ENCODE assay signal across 24 cellular contexts in genomic region chr3:116337229-116337628, GRCh38.
A peak's percentile ranks its signal among the peaks of the same experiment; 100 is the strongest.
DNase-seq lines count a peak whose midpoint lies in the region; ATAC-seq, FAIRE-seq and TF ChIP-seq lines count a peak whose summit lies in the region.
"Had no signal": no experiment of that assay in that cellular context is flagged by ENCODE, and none has a peak within 500 bp of the region (broad histone marks: within the 10 kb centered on the region; RNA-seq: fewer than 3 reads in every experiment).

No MANE protein-coding gene starts in this region.

- no peak overlapping the region for H3K27ac ChIP-seq in IMR-90 (ENCODE audit: insufficient read depth, low read length)
- no peak overlapping the region for H3K27ac ChIP-seq in astrocyte (ENCODE audit: low read depth, low read length)
- H3K27ac ChIP-seq: heart right ventricle, spleen, thyroid gland had no signal

- H2BK15ac ChIP-seq in IMR-90 (ENCODE audit: low read depth, low read length) = no peak overlapping the region

- H3K36me3 ChIP-seq in IMR-90 (ENCODE audit: control insufficient read depth, insufficient read depth, low read length) (no peaks in the 10 kb centered on the region), astrocyte (ENCODE audit: insufficient read depth, low read length) (no peaks in the 10 kb centered on the region)
- H3K36me3 ChIP-seq: heart right ventricle, spleen, thyroid gland had no signal

- no peaks in the 10 kb centered on the region for H4K20me1 ChIP-seq in IMR-90 (ENCODE audit: insufficient read depth, low read length)
- no peaks in the 10 kb centered on the region for H4K20me1 ChIP-seq in astrocyte (ENCODE audit: insufficient read depth, low read length)

- dilution Hi-C loops in IMR-90 (cut with HindIII; ENCODE audit: low sequenced_read_pairs, unreplicated experiment) = no loop called here

- H2AK5ac ChIP-seq in IMR-90 (ENCODE audit: low read depth, low read length) = no peak overlapping the region

- peaks cover 13% of the 10 kb centered on the region for H3K4me1 Mint-ChIP-seq in astrocyte (ENCODE audit: low read depth, unreplicated experiment)
- peaks cover 5% of the 10 kb centered on the region for H3K4me1 Mint-ChIP-seq in neural crest cell
- peaks cover 8% of the 10 kb centered on the region for H3K4me1 Mint-ChIP-seq in Calu3 (ENCODE audit: low read depth, unreplicated experiment)
- H3K4me1 Mint-ChIP-seq: activated naive CD8-positive, alpha-beta T cell treated with anti-CD3 and anti-CD28 coated beads, Interleukin-2, amount 10 ng/mL, durations not matched to agents 7 days and 5 days; B cell; memory B cell had no signal

- H3K4me3 Mint-ChIP-seq in astrocyte (ENCODE audit: unreplicated experiment) (no peak overlapping the region), neural crest cell (no peak overlapping the region), Calu3 (ENCODE audit: low read depth, unreplicated experiment) (no peak overlapping the region)
- H3K4me3 Mint-ChIP-seq: activated naive CD8-positive, alpha-beta T cell treated with anti-CD3 and anti-CD28 coated beads, Interleukin-2, amount 10 ng/mL, durations not matched to agents 7 days and 5 days; B cell; effector memory CD8-positive, alpha-beta T cell; memory B cell; stimulated activated naive CD8-positive, alpha-beta T cell treated with anti-CD3 and anti-CD28 coated beads, Interleukin-15, Interleukin-2, amounts not matched to agents 100 ng/mL and 50 ng/mL, for 24 hours; WTC11 had no signal

- H3K4ac ChIP-seq in IMR-90 (ENCODE audit: low read depth, low read length) = no peak overlapping the region

- no peak overlapping the region for H3K18ac ChIP-seq in IMR-90 (ENCODE audit: low read depth, low read length)

- H3K27ac Mint-ChIP-seq in astrocyte (ENCODE audit: unreplicated experiment) = no peak overlapping the region
- H3K27ac Mint-ChIP-seq in neural crest cell (ENCODE audit: unreplicated experiment) = no peak overlapping the region
- no peak overlapping the region for H3K27ac Mint-ChIP-seq in Calu3 (ENCODE audit: unreplicated experiment)
- H3K27ac Mint-ChIP-seq: activated naive CD8-positive, alpha-beta T cell treated with anti-CD3 and anti-CD28 coated beads, Interleukin-2, amount 10 ng/mL, durations not matched to agents 7 days and 5 days; B cell; effector memory CD8-positive, alpha-beta T cell; memory B cell; stimulated activated naive CD8-positive, alpha-beta T cell treated with anti-CD3 and anti-CD28 coated beads, Interleukin-15, Interleukin-2, amounts not matched to agents 100 ng/mL and 50 ng/mL, for 24 hours; WTC11 had no signal

- CTCF ChIA-PET in IMR-90 (lab: Yijun Ruan, JAX) = no interaction called here
- CTCF ChIA-PET in Calu3 (lab: Charles Lee) = no interaction called here

- H3K27me3 Mint-ChIP-seq in astrocyte (ENCODE audit: low read depth, unreplicated experiment) (no peaks in the 10 kb centered on the region), neural crest cell (ENCODE audit: low read depth) (no peaks in the 10 kb centered on the region), Calu3 (ENCODE audit: unreplicated experiment) (no peaks in the 10 kb centered on the region)
- H3K27me3 Mint-ChIP-seq: activated naive CD8-positive, alpha-beta T cell treated with anti-CD3 and anti-CD28 coated beads, Interleukin-2, amount 10 ng/mL, durations not matched to agents 7 days and 5 days; B cell; effector memory CD8-positive, alpha-beta T cell; memory B cell; stimulated activated naive CD8-positive, alpha-beta T cell treated with anti-CD3 and anti-CD28 coated beads, Interleukin-15, Interleukin-2, amounts not matched to agents 100 ng/mL and 50 ng/mL, for 24 hours had no signal

- H3K4me2 ChIP-seq in IMR-90 (ENCODE audit: low read depth, low read length) (no peak overlapping the region), astrocyte (ENCODE audit: low read length) (no peak overlapping the region)

- H2BK20ac ChIP-seq in IMR-90 (ENCODE audit: low read depth, low read length) = no peak overlapping the region

- H3K9me3 ChIP-seq in IMR-90 (ENCODE audit: control insufficient read depth, insufficient read depth, low read length) (peaks cover 3% of the 10 kb centered on the region), astrocyte (ENCODE audit: insufficient read depth, low read depth, low read length) (no peaks in the 10 kb centered on the region)
- H3K9me3 ChIP-seq: Caco-2, thyroid gland had no signal

- intact Hi-C loops in IMR-90 (cut with micrococcal nuclease) (no loop called here), Calu3 (cut with micrococcal nuclease; ENCODE audit: unreplicated experiment) (loop anchor here (5.0 kb wide), 1 partner anchor 195 kb away; no protein-coding TSS in a partner anchor)

- no peak overlapping the region for H2BK120ac ChIP-seq in IMR-90 (ENCODE audit: low read depth, low read length)

- H4K5ac ChIP-seq in IMR-90 (ENCODE audit: low read depth, low read length) = no peak overlapping the region

- H3K79me1 ChIP-seq in IMR-90 (ENCODE audit: low read depth in 1 of 2, low read length in 2 of 2) = no peaks in the 10 kb centered on the region

- H3K4me1 ChIP-seq in IMR-90 (ENCODE audit: control insufficient read depth, insufficient read depth, low read length) (no peaks in the 10 kb centered on the region), astrocyte (ENCODE audit: insufficient read depth, low read length) (no peaks in the 10 kb centered on the region)
- H3K4me1 ChIP-seq: Caco-2, spleen, thyroid gland had no signal

- BruUV-seq in IMR-90 (replicated peaks; lab: Mats Ljungman, UMichigan) (no TSS peak), Calu3 (replicated peaks; lab: Mats Ljungman, UMichigan) (no TSS peak)

- H3K9me3 Mint-ChIP-seq in astrocyte (ENCODE audit: unreplicated experiment) (no peaks in the 10 kb centered on the region), neural crest cell (peaks cover 3% of the 10 kb centered on the region), Calu3 (ENCODE audit: low read depth, unreplicated experiment) (no peaks in the 10 kb centered on the region)
- H3K9me3 Mint-ChIP-seq: memory B cell had no signal

- no peak for DNase-seq in D721Med (ENCODE audit: insufficient read length, low spot score)
- no peak for DNase-seq in IMR-90
- no peak for DNase-seq in astrocyte (ENCODE audit: low read depth)
- no peak for DNase-seq in neural crest cell (ENCODE audit: low read depth, low spot score)
- no peak for DNase-seq in inferior parietal cortex (ENCODE audit: extremely low spot score)
- DNase-seq in Calu3 = no peak
- no peak for DNase-seq in stimulated activated CD4-positive, alpha-beta T cell treated with anti-CD3 and anti-CD28 coated beads, Interleukin-1b, Interleukin-23, amount 100 ng/mL, for 48 hours
- DNase-seq: activated CD4-positive, alpha-beta T cell treated with anti-CD3 and anti-CD28 coated beads, Interleukin-2, amount 50 U/mL, for 4 hours; activated naive CD8-positive, alpha-beta T cell treated with anti-CD3 and anti-CD28 coated beads, Interleukin-2, amount 10 ng/mL, durations not matched to agents 7 days and 5 days; Caco-2; effector memory CD8-positive, alpha-beta T cell; H7; heart right ventricle; KBM-7; left colon; NCI-H187; spleen; stimulated activated CD4-positive, alpha-beta T cell treated with anti-CD3 and anti-CD28 coated beads, Interleukin-4, amount 100 ng/mL, for 24 hours; thyroid gland had no signal

- ATAC-seq in IMR-90 (ENCODE audit: low read depth) (no peak), HG02840 (IDR thresholded peaks at IDR 0.05; ENCODE audit: low FRiP score, unreplicated experiment) (no peak)
- ATAC-seq: effector memory CD8-positive, alpha-beta T cell; heart right ventricle; left colon; WTC11 had no signal

- H2AK9ac ChIP-seq in IMR-90 (replicated peaks; ENCODE audit: low read depth, low read length, poor library complexity) = no peak overlapping the region

- H3K27me3 ChIP-seq in IMR-90 (ENCODE audit: control insufficient read depth, insufficient read depth, low read length) (no peaks in the 10 kb centered on the region), astrocyte (ENCODE audit: insufficient read depth, low read length) (no peaks in the 10 kb centered on the region)
- H3K27me3 ChIP-seq: heart right ventricle, spleen, thyroid gland had no signal

- H2BK5ac ChIP-seq in IMR-90 (ENCODE audit: low read depth, low read length, poor library complexity, severe bottlenecking) = no peak overlapping the region

- peak; percentile 9 for TF ChIP-seq CTCF in D721Med (IDR thresholded peaks at IDR 0.05; ENCODE audit: insufficient read depth, missing control alignments)
- 0 out of 2 replicates have a peak, but pooled peaks have one; percentile 9 for TF ChIP-seq CTCF in IMR-90 (conservative IDR thresholded peaks at IDR 0.05; ENCODE audit: low read depth, low read length)
- peak; percentile 11 for TF ChIP-seq CTCF in astrocyte (IDR thresholded peaks at IDR 0.05; ENCODE audit: insufficient read depth, low read depth, low read length)
- peak; percentile 17 for TF ChIP-seq CTCF in neural crest cell (conservative IDR thresholded peaks at IDR 0.05)
- TF ChIP-seq CTCF in Calu3 (IDR thresholded peaks at IDR 0.05; ENCODE audit: unreplicated experiment) = no peak

- in situ Hi-C loops in IMR-90 (cut with MboI; ENCODE audit: low sequenced_read_pairs) = no loop called here

- no peak overlapping the region for H3K23ac ChIP-seq in IMR-90 (ENCODE audit: low read depth, low read length)

- no peak overlapping the region for H2AFZ ChIP-seq in IMR-90 (replicated peaks; ENCODE audit: low read length, poor library complexity)
- no peak overlapping the region for H2AFZ ChIP-seq in astrocyte (ENCODE audit: low read depth, low read length)

- TF ChIP-seq RAD21 in IMR-90 (IDR thresholded peaks at IDR 0.05; ENCODE audit: low read length) = no peak

- H3K79me2 ChIP-seq in astrocyte (ENCODE audit: insufficient read depth, low read length) = no peaks in the 10 kb centered on the region

- FAIRE-seq in D721Med (lab: Jason Lieb, UNC) (no peak), astrocyte (lab: Jason Lieb, UNC) (no peak)

- no peak overlapping the region for H3K56ac ChIP-seq in IMR-90 (ENCODE audit: extremely low read depth, insufficient read depth, low read length)

- H3K36me3 Mint-ChIP-seq in astrocyte (ENCODE audit: low read depth, unreplicated experiment) (no peaks in the 10 kb centered on the region), neural crest cell (ENCODE audit: low read depth) (peaks cover 4% of the 10 kb centered on the region), Calu3 (ENCODE audit: insufficient read depth, unreplicated experiment) (no peaks in the 10 kb centered on the region)
- H3K36me3 Mint-ChIP-seq: activated naive CD8-positive, alpha-beta T cell treated with anti-CD3 and anti-CD28 coated beads, Interleukin-2, amount 10 ng/mL, durations not matched to agents 7 days and 5 days; memory B cell had no signal

- no peak overlapping the region for H3K14ac ChIP-seq in IMR-90 (replicated peaks; ENCODE audit: low read depth, low read length)

- no peak overlapping the region for H4K91ac ChIP-seq in IMR-90 (ENCODE audit: insufficient read depth, low read depth, low read length)

- no peak overlapping the region for H3K4me3 ChIP-seq in IMR-90 (ENCODE audit: insufficient read depth, low read depth, low read length)
- H3K4me3 ChIP-seq in astrocyte (ENCODE audit: insufficient read depth, low read depth, low read length) = no peak overlapping the region
- H3K4me3 ChIP-seq: heart right ventricle, spleen, thyroid gland had no signal

- no peak for TF ChIP-seq POLR2A in IMR-90 (IDR thresholded peaks at IDR 0.05; ENCODE audit: low read depth, low read length)

- POLR2A ChIA-PET in IMR-90 (lab: Charles Lee; ENCODE audit: unreplicated experiment) = no interaction called here

- no peak overlapping the region for H3K9ac ChIP-seq in IMR-90 (ENCODE audit: low read depth, low read length)
- H3K9ac ChIP-seq in astrocyte (ENCODE audit: low read length) = no peak overlapping the region

- H3K9me1 ChIP-seq in IMR-90 (ENCODE audit: insufficient read depth, low read length) = no peaks in the 10 kb centered on the region

- no peak overlapping the region for H4K8ac ChIP-seq in IMR-90 (ENCODE audit: low read depth in 2 of 2, low read length in 2 of 2)

- no CpG with 5 or more reads among the region's 1 CpG for WGBS in IMR-90 (ENCODE audit: extremely low coverage in 2 of 2, insufficient read length in 1 of 2), 2 experiments
